17 cellular contexts compared by ENCODE assay signal in genomic region chr20:47758517-47759450, GRCh38. TPM values are rescaled to one million over a fixed set of nuclear protein-coding genes. Genes with fewer than 3 reads are reported as not detected.
A peak's percentile ranks its signal among the peaks of the same experiment; 100 is the strongest.
DNase-seq lines count a peak whose midpoint lies in the region; ATAC-seq and TF ChIP-seq lines count a peak whose summit lies in the region.
"Had no signal": no experiment of that assay in that cellular context is flagged by ENCODE, and none has a peak within 500 bp of the region (broad histone marks: within the 10 kb centered on the region; RNA-seq: fewer than 3 reads in every experiment).

No MANE protein-coding gene starts in this region.

- H3K9me3 Mint-ChIP-seq in memory B cell (no peaks in the 10 kb centered on the region), type B pancreatic cell (no peaks in the 10 kb centered on the region)

- no peak overlapping the region for H3K27ac Mint-ChIP-seq in memory B cell
- no peak overlapping the region for H3K27ac Mint-ChIP-seq in type B pancreatic cell

- 0 out of 22 replicates have a peak overlapping the region, but pooled peaks of 1 of the 11 experiments have one; percentile 27 for H3K9ac ChIP-seq in BLaER1 treated with 17β-estradiol and CSF1 and Interleukin-3, amounts not matched to agents 10 nM and 100 nM
- peak overlapping the region; percentile 5 for H3K9ac ChIP-seq in NT2/D1 (ENCODE audit: insufficient read length, low read depth)

- H3K27me3 Mint-ChIP-seq in memory B cell (peaks cover 24% of the 10 kb centered on the region), type B pancreatic cell (no peaks in the 10 kb centered on the region)

- H3K4me3 Mint-ChIP-seq in memory B cell (no peak overlapping the region), type B pancreatic cell (no peak overlapping the region)

- peaks cover 0 to 37% (median 0%) of the 10 kb centered on the region in 11 experiments; a peak in 4 of 22 replicates for H3K36me3 ChIP-seq in BLaER1 treated with 17β-estradiol and CSF1 and Interleukin-3, amounts not matched to agents 10 nM and 100 nM
- peaks cover 77% of the 10 kb centered on the region for H3K36me3 ChIP-seq in NT2/D1 (ENCODE audit: insufficient read depth, insufficient read length, low read length)

- peaks cover 0 to 8% (median 0%) of the 10 kb centered on the region in 11 experiments; a peak in 3 of 22 replicates for H4K20me1 ChIP-seq in BLaER1 treated with 17β-estradiol and CSF1 and Interleukin-3, amounts not matched to agents 10 nM and 100 nM

- peaks cover 0 to 23% (median 16%) of the 10 kb centered on the region in 10 experiments; a peak in 17 of 20 replicates for H3K4me1 ChIP-seq in BLaER1 treated with 17β-estradiol and CSF1 and Interleukin-3, amounts not matched to agents 10 nM and 100 nM
- H3K4me1 ChIP-seq in NT2/D1 (ENCODE audit: insufficient read depth, insufficient read length), result peaks cover 28% of the 10 kb centered on the region
- H3K4me1 ChIP-seq: Caco-2 had no signal

- no peaks in the 10 kb centered on the region for H3K27me3 ChIP-seq in BLaER1 treated with 17β-estradiol and CSF1 and Interleukin-3, amounts not matched to agents 10 nM and 100 nM
- H3K27me3 ChIP-seq in NT2/D1 (ENCODE audit: insufficient read depth, insufficient read length), result no peaks in the 10 kb centered on the region

- H3K27ac ChIP-seq in BLaER1 treated with 17β-estradiol and CSF1 and Interleukin-3, amounts not matched to agents 10 nM and 100 nM, result peak overlapping the region in 2 of 11 experiments; percentile 22 to 45; a peak in 4 of 22 replicates
- H3K27ac ChIP-seq: C4-2B, SK-N-MC had no signal

- peak; percentile 46 for ATAC-seq in memory B cell (ENCODE audit: low read depth)
- no peak for ATAC-seq in HG03460 (IDR thresholded peaks at IDR 0.05; ENCODE audit: unreplicated experiment)
- ATAC-seq: Panc1 had no signal

- peaks cover 5% of the 10 kb centered on the region for H3K4me1 Mint-ChIP-seq in memory B cell
- peaks cover 49% of the 10 kb centered on the region for H3K4me1 Mint-ChIP-seq in type B pancreatic cell (ENCODE audit: unreplicated experiment)

- TF ChIP-seq CTCF in GM12865 (IDR thresholded peaks at IDR 0.05; ENCODE audit: insufficient read depth, low read depth, low read length, missing control alignments) (no peak), type B pancreatic cell (conservative IDR thresholded peaks at IDR 0.05) (no peak)

- no peak overlapping the region for H3K4me3 ChIP-seq in BLaER1 treated with 17β-estradiol and CSF1 and Interleukin-3, amounts not matched to agents 10 nM and 100 nM
- H3K4me3 ChIP-seq in GM12865 (ENCODE audit: low read depth, low read length) (no peak overlapping the region), NT2/D1 (ENCODE audit: insufficient read length, low read depth) (no peak overlapping the region)
- H3K4me3 ChIP-seq: SK-N-MC had no signal

- H3K36me3 Mint-ChIP-seq in memory B cell (no peaks in the 10 kb centered on the region), type B pancreatic cell (peaks cover 7% of the 10 kb centered on the region)

- DNase-seq in GM12865 (ENCODE audit: low read depth), result peak; percentile 36
- DNase-seq in NT2/D1 (ENCODE audit: low read depth, low spot score), result no peak
- no peak for DNase-seq in memory B cell (ENCODE audit: low spot score in 2 of 2)
- no peak for DNase-seq in type B pancreatic cell (ENCODE audit: extremely low spot score, unreplicated experiment)
- DNase-seq in stimulated activated CD4-positive, alpha-beta T cell treated with anti-CD3 and anti-CD28 coated beads, Interleukin-1b, Interleukin-23, amount 100 ng/mL, for 48 hours, result no peak
- no peak for DNase-seq in activated naive CD4-positive, alpha-beta T cell treated with Interleukin-2 at 50 U/mL for 16 hours
- DNase-seq: Caco-2, DMS153, NCI-H1417, NCI-H2029 treated with DMSO at 0.1 percent for 48 hours, NCI-H774, Right ventricle myocardium superior had no signal

- peak overlapping the region in 7 of 11 experiments; percentile 14 to 69 (median 49); a peak in 12 of 22 replicates for H3K4me2 ChIP-seq in BLaER1 treated with 17β-estradiol and CSF1 and Interleukin-3, amounts not matched to agents 10 nM and 100 nM

- no peaks in the 10 kb centered on the region for H3K9me3 ChIP-seq in BLaER1 treated with 17β-estradiol and CSF1 and Interleukin-3, amounts not matched to agents 10 nM and 100 nM (replicated peaks in 1 of 11)
- no peaks in the 10 kb centered on the region for H3K9me3 ChIP-seq in NT2/D1 (ENCODE audit: insufficient read depth, low read length)
- H3K9me3 ChIP-seq: Caco-2 had no signal

RNA-seq across cellular contexts. Expression of gene SULF2, which starts 26.5 kb away (rescaled TPM):
- 89.0 and 146 TPM in 2 replicates for total RNA-seq in type B pancreatic cell (ENCODE audit: low replicate concordance)
